ENCODE assay signal across 14 cellular contexts in the genomic region with DNA sequence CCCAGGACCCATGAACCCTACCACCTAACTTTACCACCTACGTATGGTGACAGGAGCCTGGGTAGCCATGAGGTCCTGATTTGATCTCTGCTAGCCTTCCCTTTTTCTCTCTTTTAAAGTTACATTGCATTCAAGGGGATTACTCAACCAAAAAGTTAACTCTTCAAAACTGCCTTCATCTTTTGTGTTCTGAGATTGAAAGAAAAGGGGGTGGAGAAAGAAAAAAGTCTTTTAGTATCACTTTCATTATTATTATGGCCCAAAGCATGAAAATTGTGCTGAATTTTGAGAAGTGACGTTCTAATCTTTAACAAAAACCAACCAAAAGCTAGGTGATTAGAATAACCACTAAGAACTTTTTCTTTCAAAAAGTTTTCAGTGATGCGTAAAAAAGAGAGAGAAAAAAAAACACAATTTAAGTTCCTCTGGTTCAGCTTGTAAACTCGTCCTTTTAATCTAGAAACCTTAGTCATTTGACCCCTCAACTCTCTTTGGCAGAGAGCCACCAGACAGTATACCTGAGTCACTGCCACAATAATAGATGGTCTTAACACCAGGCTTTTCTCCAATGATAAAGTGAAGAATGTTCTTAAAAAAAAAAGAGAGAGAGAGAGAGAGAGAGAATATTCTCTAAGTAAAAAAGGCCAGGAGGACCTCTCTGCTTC.
DNase-seq lines count a peak whose midpoint lies in the region; ATAC-seq and TF ChIP-seq lines count a peak whose summit lies in the region.
"Had no signal": no experiment of that assay in that cellular context is flagged by ENCODE, and none has a peak within 500 bp of the region (broad histone marks: within the 10 kb centered on the region; RNA-seq: fewer than 3 reads in every experiment).

No MANE protein-coding gene starts in this region.

- no peaks in the 10 kb centered on the region for H3K36me3 ChIP-seq in RWPE2 (ENCODE audit: low read depth)
- H3K36me3 ChIP-seq in kidney epithelial cell (ENCODE audit: control insufficient read depth, insufficient read depth, low read length) = no peaks in the 10 kb centered on the region
- H3K36me3 ChIP-seq: upper lobe of left lung had no signal

- ATAC-seq in HG02884 (IDR thresholded peaks at IDR 0.05; ENCODE audit: unreplicated experiment) (peak; percentile 65), RWPE2 (ENCODE audit: low read depth) (0 out of 3 replicates have a peak, but pooled peaks have one; percentile 29), GM19324 (IDR thresholded peaks at IDR 0.05; ENCODE audit: low FRiP score, unreplicated experiment) (no peak), GM21529 (IDR thresholded peaks at IDR 0.05; ENCODE audit: unreplicated experiment) (no peak)
- ATAC-seq: GM23338; naive thymus-derived CD4-positive, alpha-beta T cell had no signal

- TF ChIP-seq CTCF in RWPE2 (IDR thresholded peaks at IDR 0.05; ENCODE audit: poor library complexity, severe bottlenecking) (no peak), kidney epithelial cell (IDR thresholded peaks at IDR 0.05; ENCODE audit: insufficient read depth, low read length, poor library complexity, severe bottlenecking) (no peak)

- no peak overlapping the region for H3K4me3 ChIP-seq in RWPE2 (ENCODE audit: severe bottlenecking)
- H3K4me3 ChIP-seq in kidney epithelial cell (ENCODE audit: low read depth, low read length) = no peak overlapping the region
- H3K4me3 ChIP-seq: GM23338, skin epidermis, upper lobe of left lung had no signal

- H3K9me3 ChIP-seq in RWPE2 (ENCODE audit: severe bottlenecking) = no peaks in the 10 kb centered on the region
- H3K9me3 ChIP-seq: upper lobe of left lung had no signal

- peak; percentile 68 for DNase-seq in Daoy (ENCODE audit: low read depth)
- no peak for DNase-seq in RWPE2 (ENCODE audit: low spot score)
- DNase-seq in kidney epithelial cell (ENCODE audit: low read depth) = peak; percentile 64
- no peak for DNase-seq in NOMO-1 treated with DMSO at 0.1 percent for 48 hours (lab: John Stamatoyannopoulos, UW; ENCODE audit: unreplicated experiment)
- no peak for DNase-seq in activated CD4-positive, alpha-beta T cell treated with anti-CD3 and anti-CD28 coated beads for 1 hour
- DNase-seq: activated T-cell treated with anti-CD3 and anti-CD28 coated beads, Interleukin-2, amount 50 U/mL, for 4 hours; Kasumi-1; naive thymus-derived CD4-positive, alpha-beta T cell; upper lobe of left lung had no signal

- H3K27me3 ChIP-seq in RWPE2 (ENCODE audit: insufficient read depth, poor library complexity, severe bottlenecking) (no peaks in the 10 kb centered on the region), kidney epithelial cell (ENCODE audit: control insufficient read depth, insufficient read depth, low read length) (no peaks in the 10 kb centered on the region)
- H3K27me3 ChIP-seq: upper lobe of left lung had no signal

- H3K27ac ChIP-seq in RWPE2 (ENCODE audit: poor library complexity, severe bottlenecking) = no peak overlapping the region
- H3K27ac ChIP-seq: skin epidermis, upper lobe of left lung had no signal

- H3K4me1 ChIP-seq in RWPE2 (ENCODE audit: insufficient read depth, poor library complexity, severe bottlenecking) = no peaks in the 10 kb centered on the region
- H3K4me1 ChIP-seq: upper lobe of left lung had no signal

Comparison
In these comparisons a context has a peak if more than half of its experiments do, and no peak if none do; other contexts are left out.
1. DNase-seq: peak in Daoy (single experiment) and kidney epithelial cell (single experiment); none in RWPE2 (single experiment), NOMO-1 treated with DMSO at 0.1 percent for 48 hours (single experiment) and activated CD4-positive, alpha-beta T cell treated with anti-CD3 and anti-CD28 coated beads for 1 hour (single experiment).
2. ATAC-seq: peak in HG02884 (single experiment) and RWPE2 (single experiment); none in GM19324 (single experiment) and GM21529 (single experiment).